ENCODE assay signal across 12 cellular contexts in the genomic region with DNA sequence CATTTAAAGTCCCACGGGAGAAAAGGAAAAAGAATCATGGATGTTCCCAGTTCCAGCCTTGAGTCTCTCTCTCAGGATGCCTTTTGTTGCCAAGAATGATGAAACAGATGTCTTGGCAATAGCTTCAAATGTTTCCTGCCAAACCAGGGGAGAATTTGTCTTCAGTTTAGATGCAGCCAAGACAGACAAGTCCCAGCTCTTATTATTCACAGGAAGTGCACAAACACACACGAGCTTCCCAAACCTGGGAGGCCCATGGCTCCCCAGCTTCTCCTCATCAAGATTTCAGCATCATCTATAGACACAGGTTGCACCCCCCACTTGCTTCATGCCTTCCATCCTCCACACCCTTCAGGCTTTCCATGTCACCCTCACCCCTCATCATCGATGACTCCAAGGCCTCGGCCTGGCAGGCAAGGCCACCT. TPM values are rescaled to one million over a fixed set of nuclear protein-coding genes. Genes with fewer than 3 reads are reported as not detected.
DNase-seq lines count a peak whose midpoint lies in the region; ATAC-seq and TF ChIP-seq lines count a peak whose summit lies in the region.
"Had no signal": no experiment of that assay in that cellular context is flagged by ENCODE, and none has a peak within 500 bp of the region (broad histone marks: within the 10 kb centered on the region; RNA-seq: fewer than 3 reads in every experiment).

No MANE protein-coding gene starts in this region.

- TF ChIP-seq CTCF in Peyer's patch (IDR thresholded peaks at IDR 0.05) = no peak

- H3K4me3 ChIP-seq in Peyer's patch = no peak overlapping the region
- H3K4me3 ChIP-seq in esophagus (ENCODE audit: low read depth in 1 of 2, low read length in 2 of 2) = no peak overlapping the region

- DNase-seq in Peyer's patch (peak in 1 of 3 donors; percentile 44), middle frontal gyrus (ENCODE audit: extremely low spot score, low spot score) (peak; percentile 17), SW480 (ENCODE audit: low spot score) (no peak)
- no peak for DNase-seq in stimulated activated CD4-positive, alpha-beta T cell treated with anti-CD3 and anti-CD28 coated beads, Interleukin-2, amount 100 ng/mL, for 24 hours
- DNase-seq: activated CD4-positive, alpha-beta T cell treated with anti-CD3 and anti-CD28 coated beads, Interleukin-2, amount 50 U/mL, for 48 hours; caudate nucleus; SIG-M5; stimulated activated CD4-positive, alpha-beta T cell treated with anti-CD3 and anti-CD28 coated beads, Interleukin-2, amount 100 ng/mL, for 48 hours had no signal

- H3K4me1 ChIP-seq in Peyer's patch (no peaks in the 10 kb centered on the region), esophagus (ENCODE audit: control insufficient read depth in 2 of 2, insufficient read depth in 2 of 2, low read length in 1 of 2) (peaks cover 4 to 5% of the 10 kb centered on the region in 2 donors)

- H3K9me3 ChIP-seq in Peyer's patch (no peaks in the 10 kb centered on the region), esophagus (ENCODE audit: control insufficient read depth in 2 of 2, insufficient read depth in 1 of 2, low read depth in 1 of 2, low read length in 1 of 2) (no peaks in the 10 kb centered on the region)

- ATAC-seq in HG02981 (IDR thresholded peaks at IDR 0.05; ENCODE audit: unreplicated experiment) (no peak), HG02763 (IDR thresholded peaks at IDR 0.05; ENCODE audit: unreplicated experiment) (no peak)

- WGBS in esophagus, 2 donors = 32 to 44% methylated on average over 4 of the region's 4 CpGs

- H3K27ac ChIP-seq in Peyer's patch = peak overlapping the region; percentile 9 to 78 (median 30)
- peak overlapping the region; percentile 69 to 76 for H3K27ac ChIP-seq in esophagus (ENCODE audit: low read depth in 2 of 2, low read length in 1 of 2)
- H3K27ac ChIP-seq in temporal lobe (ENCODE audit: low read depth, low read length) = peak overlapping the region; percentile 56

- no peak for TF ChIP-seq POLR2A in Peyer's patch (IDR thresholded peaks at IDR 0.05)

- H3K36me3 ChIP-seq in Peyer's patch (no peaks in the 10 kb centered on the region), esophagus (ENCODE audit: control insufficient read depth in 2 of 2, insufficient read depth in 2 of 2, low read length in 1 of 2) (no peaks in the 10 kb centered on the region)

- H3K27me3 ChIP-seq in Peyer's patch (no peaks in the 10 kb centered on the region), esophagus (ENCODE audit: control insufficient read depth in 1 of 2, insufficient read depth in 2 of 2, low read length in 2 of 2) (no peaks in the 10 kb centered on the region)

RNA-seq across cellular contexts. Expression of gene HS1BP3, which starts 45.9 kb away (rescaled TPM):
- total RNA-seq in Peyer's patch (10 to 100 TPM; 33.1 to 63.0 (median 41.0) TPM), temporal lobe (6.9 TPM)
- polyA plus RNA-seq in esophagus = 10 to 100 TPM; 12.2 to 13.4 TPM
